In the genomic region with DNA sequence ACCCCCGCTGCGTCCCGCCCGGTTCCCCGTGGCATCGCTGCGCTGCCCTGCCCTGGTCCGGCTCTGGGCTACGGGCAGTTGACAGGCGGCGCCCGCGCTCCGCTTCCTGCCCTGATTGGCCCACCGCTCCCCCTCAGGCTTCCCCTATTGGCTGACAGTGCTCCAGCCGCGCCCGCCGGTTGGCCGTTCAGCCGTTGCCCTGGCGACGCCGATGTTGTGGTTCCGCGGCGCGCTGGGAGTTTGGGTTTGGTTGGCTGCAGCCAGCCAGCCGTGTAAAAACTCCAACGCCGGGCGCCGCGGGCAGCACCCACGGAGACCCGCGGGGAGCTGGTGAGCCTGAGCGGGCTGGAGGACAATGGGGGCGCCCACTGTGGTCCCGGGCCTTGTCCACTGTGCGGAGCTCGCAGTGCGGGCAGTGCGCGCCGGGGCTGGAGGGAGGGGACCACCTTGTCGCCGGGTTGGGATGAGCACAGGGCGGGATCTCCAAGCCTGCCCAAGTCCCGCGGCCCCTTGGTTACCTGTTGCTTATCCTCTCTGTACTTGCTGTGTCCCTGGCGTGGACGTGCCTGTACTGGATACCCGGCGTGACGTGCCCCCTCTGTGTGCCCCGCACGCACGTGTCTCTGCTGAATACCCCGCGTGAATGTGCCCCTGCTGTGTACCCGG, we compare ENCODE assay signal across 1 cellular context.
TF ChIP-seq lines count a peak whose summit lies in the region.

A gene (plus strand): TSS at position 243 of the 666 bp plus-strand sequence. CDS start 766 bp downstream, outside the sequence.

TF ChIP-seq in HepG2, 621 proteins besides CTCF, POLR2A, EP300 and RAD21 (continued from another document and continues in another):
- TF ChIP-seq, protein P1, sequence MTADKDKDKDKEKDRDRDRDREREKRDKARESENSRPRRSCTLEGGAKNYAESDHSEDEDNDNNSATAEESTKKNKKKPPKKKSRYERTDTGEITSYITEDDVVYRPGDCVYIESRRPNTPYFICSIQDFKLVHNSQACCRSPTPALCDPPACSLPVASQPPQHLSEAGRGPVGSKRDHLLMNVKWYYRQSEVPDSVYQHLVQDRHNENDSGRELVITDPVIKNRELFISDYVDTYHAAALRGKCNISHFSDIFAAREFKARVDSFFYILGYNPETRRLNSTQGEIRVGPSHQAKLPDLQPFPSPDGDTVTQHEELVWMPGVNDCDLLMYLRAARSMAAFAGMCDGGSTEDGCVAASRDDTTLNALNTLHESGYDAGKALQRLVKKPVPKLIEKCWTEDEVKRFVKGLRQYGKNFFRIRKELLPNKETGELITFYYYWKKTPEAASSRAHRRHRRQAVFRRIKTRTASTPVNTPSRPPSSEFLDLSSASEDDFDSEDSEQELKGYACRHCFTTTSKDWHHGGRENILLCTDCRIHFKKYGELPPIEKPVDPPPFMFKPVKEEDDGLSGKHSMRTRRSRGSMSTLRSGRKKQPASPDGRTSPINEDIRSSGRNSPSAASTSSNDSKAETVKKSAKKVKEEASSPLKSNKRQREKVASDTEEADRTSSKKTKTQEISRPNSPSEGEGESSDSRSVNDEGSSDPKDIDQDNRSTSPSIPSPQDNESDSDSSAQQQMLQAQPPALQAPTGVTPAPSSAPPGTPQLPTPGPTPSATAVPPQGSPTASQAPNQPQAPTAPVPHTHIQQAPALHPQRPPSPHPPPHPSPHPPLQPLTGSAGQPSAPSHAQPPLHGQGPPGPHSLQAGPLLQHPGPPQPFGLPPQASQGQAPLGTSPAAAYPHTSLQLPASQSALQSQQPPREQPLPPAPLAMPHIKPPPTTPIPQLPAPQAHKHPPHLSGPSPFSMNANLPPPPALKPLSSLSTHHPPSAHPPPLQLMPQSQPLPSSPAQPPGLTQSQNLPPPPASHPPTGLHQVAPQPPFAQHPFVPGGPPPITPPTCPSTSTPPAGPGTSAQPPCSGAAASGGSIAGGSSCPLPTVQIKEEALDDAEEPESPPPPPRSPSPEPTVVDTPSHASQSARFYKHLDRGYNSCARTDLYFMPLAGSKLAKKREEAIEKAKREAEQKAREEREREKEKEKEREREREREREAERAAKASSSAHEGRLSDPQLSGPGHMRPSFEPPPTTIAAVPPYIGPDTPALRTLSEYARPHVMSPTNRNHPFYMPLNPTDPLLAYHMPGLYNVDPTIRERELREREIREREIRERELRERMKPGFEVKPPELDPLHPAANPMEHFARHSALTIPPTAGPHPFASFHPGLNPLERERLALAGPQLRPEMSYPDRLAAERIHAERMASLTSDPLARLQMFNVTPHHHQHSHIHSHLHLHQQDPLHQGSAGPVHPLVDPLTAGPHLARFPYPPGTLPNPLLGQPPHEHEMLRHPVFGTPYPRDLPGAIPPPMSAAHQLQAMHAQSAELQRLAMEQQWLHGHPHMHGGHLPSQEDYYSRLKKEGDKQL (CRISPR knock-in tag; IDR thresholded peaks at IDR 0.05; ENCODE audit: low read depth): no peak
- no peak for TF ChIP-seq FOXO1 (CRISPR knock-in tag; IDR thresholded peaks at IDR 0.05)
- TF ChIP-seq, protein P2, sequence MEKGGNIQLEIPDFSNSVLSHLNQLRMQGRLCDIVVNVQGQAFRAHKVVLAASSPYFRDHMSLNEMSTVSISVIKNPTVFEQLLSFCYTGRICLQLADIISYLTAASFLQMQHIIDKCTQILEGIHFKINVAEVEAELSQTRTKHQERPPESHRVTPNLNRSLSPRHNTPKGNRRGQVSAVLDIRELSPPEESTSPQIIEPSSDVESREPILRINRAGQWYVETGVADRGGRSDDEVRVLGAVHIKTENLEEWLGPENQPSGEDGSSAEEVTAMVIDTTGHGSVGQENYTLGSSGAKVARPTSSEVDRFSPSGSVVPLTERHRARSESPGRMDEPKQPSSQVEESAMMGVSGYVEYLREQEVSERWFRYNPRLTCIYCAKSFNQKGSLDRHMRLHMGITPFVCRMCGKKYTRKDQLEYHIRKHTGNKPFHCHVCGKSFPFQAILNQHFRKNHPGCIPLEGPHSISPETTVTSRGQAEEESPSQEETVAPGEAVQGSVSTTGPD (CRISPR knock-in tag; IDR thresholded peaks at IDR 0.05): no peak
- no peak for TF ChIP-seq ZNF451 (CRISPR knock-in tag; IDR thresholded peaks at IDR 0.05)
- no peak for TF ChIP-seq ELF1 (CRISPR knock-in tag; IDR thresholded peaks at IDR 0.05)
- TF ChIP-seq ZNF564 (CRISPR knock-in tag; IDR thresholded peaks at IDR 0.05): no peak
- TF ChIP-seq SMARCE1 (IDR thresholded peaks at IDR 0.05; ENCODE audit: borderline replicate concordance): no peak
- TF ChIP-seq ZNF549 (CRISPR knock-in tag; IDR thresholded peaks at IDR 0.05): no peak
- peak; percentile 68; the same call in 1 of the 2 replicates for TF ChIP-seq BORCS8-MEF2B (CRISPR knock-in tag; IDR thresholded peaks at IDR 0.05)
- TF ChIP-seq, protein P3, sequence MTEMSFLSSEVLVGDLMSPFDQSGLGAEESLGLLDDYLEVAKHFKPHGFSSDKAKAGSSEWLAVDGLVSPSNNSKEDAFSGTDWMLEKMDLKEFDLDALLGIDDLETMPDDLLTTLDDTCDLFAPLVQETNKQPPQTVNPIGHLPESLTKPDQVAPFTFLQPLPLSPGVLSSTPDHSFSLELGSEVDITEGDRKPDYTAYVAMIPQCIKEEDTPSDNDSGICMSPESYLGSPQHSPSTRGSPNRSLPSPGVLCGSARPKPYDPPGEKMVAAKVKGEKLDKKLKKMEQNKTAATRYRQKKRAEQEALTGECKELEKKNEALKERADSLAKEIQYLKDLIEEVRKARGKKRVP (CRISPR knock-in tag; IDR thresholded peaks at IDR 0.05): no peak
- TF ChIP-seq TBL1XR1 (IDR thresholded peaks at IDR 0.05; ENCODE audit: borderline replicate concordance, low read length, partially characterized antibody): peak; percentile 55
- TF ChIP-seq HCFC1 (IDR thresholded peaks at IDR 0.05; ENCODE audit: low read depth, low read length): no peak
- TF ChIP-seq ZNF430 (CRISPR knock-in tag; IDR thresholded peaks at IDR 0.05): no peak
- TF ChIP-seq KLF16 (CRISPR knock-in tag; IDR thresholded peaks at IDR 0.05): no peak
- TF ChIP-seq, protein P4, sequence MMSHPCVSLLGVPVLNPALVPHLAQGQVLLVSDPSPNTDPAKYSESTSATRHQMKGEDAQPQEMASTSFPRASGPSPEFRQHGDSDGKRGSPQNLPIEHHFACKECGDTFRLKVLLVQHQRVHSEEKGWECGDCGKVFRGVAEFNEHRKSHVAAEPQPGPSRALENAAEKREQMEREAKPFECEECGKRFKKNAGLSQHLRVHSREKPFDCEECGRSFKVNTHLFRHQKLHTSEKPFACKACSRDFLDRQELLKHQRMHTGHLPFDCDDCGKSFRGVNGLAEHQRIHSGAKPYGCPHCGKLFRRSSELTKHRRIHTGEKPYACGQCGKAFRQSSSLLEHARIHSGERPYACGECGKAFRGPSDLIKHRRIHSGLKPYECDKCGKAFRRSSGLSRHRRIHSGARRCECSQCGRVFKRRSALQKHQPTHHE (CRISPR knock-in tag; IDR thresholded peaks at IDR 0.05; ENCODE audit: borderline replicate concordance): no peak
- TF ChIP-seq, protein P5, sequence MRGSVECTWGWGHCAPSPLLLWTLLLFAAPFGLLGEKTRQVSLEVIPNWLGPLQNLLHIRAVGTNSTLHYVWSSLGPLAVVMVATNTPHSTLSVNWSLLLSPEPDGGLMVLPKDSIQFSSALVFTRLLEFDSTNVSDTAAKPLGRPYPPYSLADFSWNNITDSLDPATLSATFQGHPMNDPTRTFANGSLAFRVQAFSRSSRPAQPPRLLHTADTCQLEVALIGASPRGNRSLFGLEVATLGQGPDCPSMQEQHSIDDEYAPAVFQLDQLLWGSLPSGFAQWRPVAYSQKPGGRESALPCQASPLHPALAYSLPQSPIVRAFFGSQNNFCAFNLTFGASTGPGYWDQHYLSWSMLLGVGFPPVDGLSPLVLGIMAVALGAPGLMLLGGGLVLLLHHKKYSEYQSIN (CRISPR knock-in tag; IDR thresholded peaks at IDR 0.05; ENCODE audit: borderline replicate concordance): no peak
- no peak for TF ChIP-seq ATRX (CRISPR knock-in tag; IDR thresholded peaks at IDR 0.05; ENCODE audit: borderline replicate concordance)
- TF ChIP-seq SP1 (IDR thresholded peaks at IDR 0.05): no peak
- TF ChIP-seq SP1 (CRISPR knock-in tag; IDR thresholded peaks at IDR 0.05): no peak
- 0 out of 2 replicates have a peak, but pooled peaks have one; percentile 47 for TF ChIP-seq ZNF263 (CRISPR knock-in tag; IDR thresholded peaks at IDR 0.05)
- no peak for TF ChIP-seq KDM6A (CRISPR knock-in tag; IDR thresholded peaks at IDR 0.05; ENCODE audit: low read depth)
- TF ChIP-seq KDM5B (CRISPR knock-in tag; IDR thresholded peaks at IDR 0.05; ENCODE audit: borderline replicate concordance): peak; percentile 44; the same call in 1 of the 2 replicates
- TF ChIP-seq, protein P6, sequence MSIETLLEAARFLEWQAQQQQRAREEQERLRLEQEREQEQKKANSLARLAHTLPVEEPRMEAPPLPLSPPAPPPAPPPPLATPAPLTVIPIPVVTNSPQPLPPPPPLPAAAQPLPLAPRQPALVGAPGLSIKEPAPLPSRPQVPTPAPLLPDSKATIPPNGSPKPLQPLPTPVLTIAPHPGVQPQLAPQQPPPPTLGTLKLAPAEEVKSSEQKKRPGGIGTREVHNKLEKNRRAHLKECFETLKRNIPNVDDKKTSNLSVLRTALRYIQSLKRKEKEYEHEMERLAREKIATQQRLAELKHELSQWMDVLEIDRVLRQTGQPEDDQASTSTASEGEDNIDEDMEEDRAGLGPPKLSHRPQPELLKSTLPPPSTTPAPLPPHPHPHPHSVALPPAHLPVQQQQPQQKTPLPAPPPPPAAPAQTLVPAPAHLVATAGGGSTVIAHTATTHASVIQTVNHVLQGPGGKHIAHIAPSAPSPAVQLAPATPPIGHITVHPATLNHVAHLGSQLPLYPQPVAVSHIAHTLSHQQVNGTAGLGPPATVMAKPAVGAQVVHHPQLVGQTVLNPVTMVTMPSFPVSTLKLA (IDR thresholded peaks at IDR 0.05): no peak
- TF ChIP-seq SMAD9 (CRISPR knock-in tag; IDR thresholded peaks at IDR 0.05): no peak
- 0 out of 2 replicates have a peak, but pooled peaks have one; percentile 16 for TF ChIP-seq TBX3 (IDR thresholded peaks at IDR 0.05; ENCODE audit: borderline replicate concordance)
- TF ChIP-seq, protein P7, sequence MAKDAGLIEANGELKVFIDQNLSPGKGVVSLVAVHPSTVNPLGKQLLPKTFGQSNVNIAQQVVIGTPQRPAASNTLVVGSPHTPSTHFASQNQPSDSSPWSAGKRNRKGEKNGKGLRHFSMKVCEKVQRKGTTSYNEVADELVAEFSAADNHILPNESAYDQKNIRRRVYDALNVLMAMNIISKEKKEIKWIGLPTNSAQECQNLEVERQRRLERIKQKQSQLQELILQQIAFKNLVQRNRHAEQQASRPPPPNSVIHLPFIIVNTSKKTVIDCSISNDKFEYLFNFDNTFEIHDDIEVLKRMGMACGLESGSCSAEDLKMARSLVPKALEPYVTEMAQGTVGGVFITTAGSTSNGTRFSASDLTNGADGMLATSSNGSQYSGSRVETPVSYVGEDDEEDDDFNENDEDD (CRISPR knock-in tag; IDR thresholded peaks at IDR 0.05; ENCODE audit: borderline replicate concordance): peak; percentile 89; the same call in 1 of the 2 replicates
- TF ChIP-seq FOXA1 (IDR thresholded peaks at IDR 0.05): no peak
- no peak for TF ChIP-seq FOXA1 (CRISPR knock-in tag; IDR thresholded peaks at IDR 0.05)
- TF ChIP-seq, protein P8, sequence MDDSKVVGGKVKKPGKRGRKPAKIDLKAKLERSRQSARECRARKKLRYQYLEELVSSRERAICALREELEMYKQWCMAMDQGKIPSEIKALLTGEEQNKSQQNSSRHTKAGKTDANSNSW (CRISPR knock-in tag; IDR thresholded peaks at IDR 0.05; ENCODE audit: borderline replicate concordance): no peak
- no peak for TF ChIP-seq PCBP1 (IDR thresholded peaks at IDR 0.05; ENCODE audit: borderline replicate concordance, low read depth, low read length)
- no peak for TF ChIP-seq ZBTB42 (CRISPR knock-in tag; IDR thresholded peaks at IDR 0.05)
- TF ChIP-seq EZH2 (conservative IDR thresholded peaks at IDR 0.05; ENCODE audit: low read depth, low read length): 0 out of 2 replicates have a peak, but pooled peaks have one; percentile 35
- TF ChIP-seq, protein P9, sequence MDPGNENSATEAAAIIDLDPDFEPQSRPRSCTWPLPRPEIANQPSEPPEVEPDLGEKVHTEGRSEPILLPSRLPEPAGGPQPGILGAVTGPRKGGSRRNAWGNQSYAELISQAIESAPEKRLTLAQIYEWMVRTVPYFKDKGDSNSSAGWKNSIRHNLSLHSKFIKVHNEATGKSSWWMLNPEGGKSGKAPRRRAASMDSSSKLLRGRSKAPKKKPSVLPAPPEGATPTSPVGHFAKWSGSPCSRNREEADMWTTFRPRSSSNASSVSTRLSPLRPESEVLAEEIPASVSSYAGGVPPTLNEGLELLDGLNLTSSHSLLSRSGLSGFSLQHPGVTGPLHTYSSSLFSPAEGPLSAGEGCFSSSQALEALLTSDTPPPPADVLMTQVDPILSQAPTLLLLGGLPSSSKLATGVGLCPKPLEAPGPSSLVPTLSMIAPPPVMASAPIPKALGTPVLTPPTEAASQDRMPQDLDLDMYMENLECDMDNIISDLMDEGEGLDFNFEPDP (CRISPR knock-in tag; conservative IDR thresholded peaks at IDR 0.05): no peak
- TF ChIP-seq KMT2A (CRISPR knock-in tag; IDR thresholded peaks at IDR 0.05): no peak
- TF ChIP-seq BCL6 (CRISPR knock-in tag; IDR thresholded peaks at IDR 0.05): no peak
- no peak for TF ChIP-seq KLF6 (CRISPR knock-in tag; IDR thresholded peaks at IDR 0.05)
- TF ChIP-seq, protein P10, sequence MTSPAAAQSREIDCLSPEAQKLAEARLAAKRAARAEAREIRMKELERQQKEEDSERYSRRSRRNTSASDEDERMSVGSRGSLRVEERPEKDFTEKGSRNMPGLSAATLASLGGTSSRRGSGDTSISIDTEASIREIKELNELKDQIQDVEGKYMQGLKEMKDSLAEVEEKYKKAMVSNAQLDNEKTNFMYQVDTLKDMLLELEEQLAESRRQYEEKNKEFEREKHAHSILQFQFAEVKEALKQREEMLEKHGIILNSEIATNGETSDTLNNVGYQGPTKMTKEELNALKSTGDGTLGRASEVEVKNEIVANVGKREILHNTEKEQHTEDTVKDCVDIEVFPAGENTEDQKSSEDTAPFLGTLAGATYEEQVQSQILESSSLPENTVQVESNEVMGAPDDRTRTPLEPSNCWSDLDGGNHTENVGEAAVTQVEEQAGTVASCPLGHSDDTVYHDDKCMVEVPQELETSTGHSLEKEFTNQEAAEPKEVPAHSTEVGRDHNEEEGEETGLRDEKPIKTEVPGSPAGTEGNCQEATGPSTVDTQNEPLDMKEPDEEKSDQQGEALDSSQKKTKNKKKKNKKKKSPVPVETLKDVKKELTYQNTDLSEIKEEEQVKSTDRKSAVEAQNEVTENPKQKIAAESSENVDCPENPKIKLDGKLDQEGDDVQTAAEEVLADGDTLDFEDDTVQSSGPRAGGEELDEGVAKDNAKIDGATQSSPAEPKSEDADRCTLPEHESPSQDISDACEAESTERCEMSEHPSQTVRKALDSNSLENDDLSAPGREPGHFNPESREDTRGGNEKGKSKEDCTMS (CRISPR knock-in tag; conservative IDR thresholded peaks at IDR 0.05): no peak
- no peak for TF ChIP-seq SOX6 (IDR thresholded peaks at IDR 0.05)
- no peak for TF ChIP-seq SOX6 (CRISPR knock-in tag; IDR thresholded peaks at IDR 0.05)
- TF ChIP-seq ZNF703 (CRISPR knock-in tag; IDR thresholded peaks at IDR 0.05; ENCODE audit: borderline replicate concordance): no peak
- TF ChIP-seq, protein P11, sequence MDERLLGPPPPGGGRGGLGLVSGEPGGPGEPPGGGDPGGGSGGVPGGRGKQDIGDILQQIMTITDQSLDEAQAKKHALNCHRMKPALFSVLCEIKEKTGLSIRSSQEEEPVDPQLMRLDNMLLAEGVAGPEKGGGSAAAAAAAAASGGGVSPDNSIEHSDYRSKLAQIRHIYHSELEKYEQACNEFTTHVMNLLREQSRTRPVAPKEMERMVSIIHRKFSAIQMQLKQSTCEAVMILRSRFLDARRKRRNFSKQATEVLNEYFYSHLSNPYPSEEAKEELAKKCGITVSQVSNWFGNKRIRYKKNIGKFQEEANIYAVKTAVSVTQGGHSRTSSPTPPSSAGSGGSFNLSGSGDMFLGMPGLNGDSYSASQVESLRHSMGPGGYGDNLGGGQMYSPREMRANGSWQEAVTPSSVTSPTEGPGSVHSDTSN (CRISPR knock-in tag; IDR thresholded peaks at IDR 0.05): no peak
